In genomic region chr5:180340856-180341255, GRCh38 we compare ENCODE assay signal across 1 cellular context.
TF ChIP-seq lines count a peak whose summit lies in the region.

No MANE protein-coding gene starts in this region.

TF ChIP-seq in GM23338, 12 proteins besides CTCF, POLR2A, EP300 and RAD21:
- TF ChIP-seq JUNB (IDR thresholded peaks at IDR 0.05; ENCODE audit: unreplicated experiment) (no peak), STAT1 (IDR thresholded peaks at IDR 0.05; ENCODE audit: unreplicated experiment) (no peak), EZH2 (IDR thresholded peaks at IDR 0.05; ENCODE audit: low read depth, unreplicated experiment) (no peak), CREB1 (CRISPR knock-in tag; IDR thresholded peaks at IDR 0.05; ENCODE audit: low read depth) (no peak), EZH2phosphoT487 (IDR thresholded peaks at IDR 0.05; ENCODE audit: unreplicated experiment) (no peak), POLR2AphosphoS5 (IDR thresholded peaks at IDR 0.05; ENCODE audit: low read depth) (no peak), REST (IDR thresholded peaks at IDR 0.05; ENCODE audit: unreplicated experiment) (no peak), ZNF114 (CRISPR knock-in tag; IDR thresholded peaks at IDR 0.05) (no peak), ETS1 (IDR thresholded peaks at IDR 0.05) (no peak)
